Comparison of ENCODE assay signal across 1 cellular context in genomic region chr11:3684129-3684685, GRCh38.
TF ChIP-seq lines count a peak whose summit lies in the region.

No MANE protein-coding gene starts in this region.

TF ChIP-seq in HepG2, 621 proteins besides CTCF, POLR2A, EP300 and RAD21 (continued from another document):
- no peak for TF ChIP-seq NRL (CRISPR knock-in tag; IDR thresholded peaks at IDR 0.05; ENCODE audit: borderline replicate concordance)
- TF ChIP-seq ZNF343 (CRISPR knock-in tag; IDR thresholded peaks at IDR 0.05): no peak
- no peak for TF ChIP-seq MYPOP (CRISPR knock-in tag; IDR thresholded peaks at IDR 0.05)
- TF ChIP-seq HIVEP1 (CRISPR knock-in tag; IDR thresholded peaks at IDR 0.05): no peak
- TF ChIP-seq MED8 (CRISPR knock-in tag; IDR thresholded peaks at IDR 0.05; ENCODE audit: insufficient replicate concordance): no peak
